In genomic region chr12:109880049-109880931, GRCh38 we compare ENCODE assay signal across 8 cellular contexts. TPM values are rescaled to one million over a fixed set of nuclear protein-coding genes. Genes with fewer than 3 reads are reported as not detected.
A peak's percentile ranks its signal among the peaks of the same experiment; 100 is the strongest.
DNase-seq lines count a peak whose midpoint lies in the region; ATAC-seq and TF ChIP-seq lines count a peak whose summit lies in the region.

TSS of gene GLTP (minus strand) at chr12:109880541. CDS start at chr12:109880374, 167 bp downstream.

- H4K20me1 ChIP-seq in DOHH2 (ENCODE audit: control insufficient read depth, insufficient read depth, low read depth, low read length) (no peaks in the 10 kb centered on the region), Karpas-422 (ENCODE audit: insufficient read depth, low read depth, low read length) (no peaks in the 10 kb centered on the region), neural cell (ENCODE audit: insufficient read depth) (no peaks in the 10 kb centered on the region)

- no peaks in the 10 kb centered on the region for H3K36me3 ChIP-seq in DOHH2 (ENCODE audit: control insufficient read depth, low read length)
- no peaks in the 10 kb centered on the region for H3K36me3 ChIP-seq in Karpas-422 (ENCODE audit: insufficient read depth, low read length)
- no peaks in the 10 kb centered on the region for H3K36me3 ChIP-seq in RWPE2 (ENCODE audit: low read depth)
- H3K36me3 ChIP-seq in neural cell (ENCODE audit: insufficient read depth, low read length) = no peaks in the 10 kb centered on the region
- H3K36me3 ChIP-seq in stomach = no peaks in the 10 kb centered on the region

- no peaks in the 10 kb centered on the region for H3K9me2 ChIP-seq in DOHH2 (replicated peaks; ENCODE audit: control insufficient read depth, low read length)
- H3K9me2 ChIP-seq in Karpas-422 (replicated peaks; ENCODE audit: insufficient read depth, low read length) = no peaks in the 10 kb centered on the region
- no peaks in the 10 kb centered on the region for H3K9me2 ChIP-seq in neural cell (ENCODE audit: insufficient read depth, low read length)

- H3K27ac ChIP-seq in DOHH2 (ENCODE audit: low read depth, low read length) = no peak within 1 kb of the TSS
- no peak within 1 kb of the TSS for H3K27ac ChIP-seq in Karpas-422 (ENCODE audit: low read length)
- H3K27ac ChIP-seq in RWPE2 (ENCODE audit: poor library complexity, severe bottlenecking) = peak within 1 kb of the TSS; percentile 47
- peak within 1 kb of the TSS; percentile 34 for H3K27ac ChIP-seq in neural cell (ENCODE audit: low read length)
- H3K27ac ChIP-seq in stomach = peak within 1 kb of the TSS; percentile 69 to 89 (median 84)

- TF ChIP-seq CTCF in DOHH2 (IDR thresholded peaks at IDR 0.05; ENCODE audit: low read depth, low read length, poor library complexity, severe bottlenecking) = no peak
- TF ChIP-seq CTCF in RWPE2 (IDR thresholded peaks at IDR 0.05; ENCODE audit: poor library complexity, severe bottlenecking) = peak; percentile 94
- TF ChIP-seq CTCF in neural cell (IDR thresholded peaks at IDR 0.05; ENCODE audit: poor library complexity, severe bottlenecking) = peak; percentile 95
- peak in 3 of 7 experiments; percentile 33 to 89 (median 48) for TF ChIP-seq CTCF in stomach (IDR thresholded peaks at IDR 0.05)

- no peak for TF ChIP-seq POLR2A in stomach (IDR thresholded peaks at IDR 0.05)

- DNase-seq in Karpas-422 (peak; percentile 95), RWPE2 (ENCODE audit: low spot score) (peak; percentile 79), fibroblast of the conjunctiva (ENCODE audit: low read depth) (peak; percentile 45), stomach (peak; percentile 91)
- DNase-seq in activated effector memory CD4-positive, alpha-beta T cell treated with Interleukin-2 at 50 U/mL for 16 hours = peak; percentile 87

- peak within 1 kb of the TSS; percentile 94 for H3K4me2 ChIP-seq in DOHH2 (ENCODE audit: low read length)
- H3K4me2 ChIP-seq in Karpas-422 (ENCODE audit: low read depth, low read length, poor library complexity, severe bottlenecking) = peak within 1 kb of the TSS; percentile 88
- peak within 1 kb of the TSS; percentile 97 for H3K4me2 ChIP-seq in neural cell (ENCODE audit: low read length)

- TF ChIP-seq EP300 in neural cell (conservative IDR thresholded peaks at IDR 0.05; ENCODE audit: poor library complexity, severe bottlenecking) (peak; percentile 45), stomach (IDR thresholded peaks at IDR 0.05) (no peak)

- peak; percentile 94 for TF ChIP-seq RAD21 in neural cell (conservative IDR thresholded peaks at IDR 0.05)

- no peaks in the 10 kb centered on the region for H3K9me3 ChIP-seq in DOHH2 (ENCODE audit: control insufficient read depth, insufficient read depth, low read length)
- no peaks in the 10 kb centered on the region for H3K9me3 ChIP-seq in Karpas-422 (ENCODE audit: low read length)
- no peaks in the 10 kb centered on the region for H3K9me3 ChIP-seq in RWPE2 (ENCODE audit: severe bottlenecking)
- H3K9me3 ChIP-seq in neural cell (ENCODE audit: low read length) = no peaks in the 10 kb centered on the region
- H3K9me3 ChIP-seq in stomach = no peaks in the 10 kb centered on the region

- H3K4me3 ChIP-seq in DOHH2 (ENCODE audit: low read length) = peak within 1 kb of the TSS; percentile 81
- peak within 1 kb of the TSS; percentile 81 for H3K4me3 ChIP-seq in Karpas-422 (ENCODE audit: low read length)
- peak within 1 kb of the TSS; percentile 98 for H3K4me3 ChIP-seq in RWPE2 (ENCODE audit: severe bottlenecking)
- peak within 1 kb of the TSS; percentile 82 for H3K4me3 ChIP-seq in neural cell (ENCODE audit: low read length)
- H3K4me3 ChIP-seq in stomach = peak within 1 kb of the TSS; percentile 66 to 80 (median 77)

- H3K79me2 ChIP-seq in DOHH2 (ENCODE audit: control insufficient read depth, low read length) (peaks cover 14% of the 10 kb centered on the region), Karpas-422 (ENCODE audit: low read length) (peaks cover 38% of the 10 kb centered on the region), neural cell (replicated peaks; ENCODE audit: insufficient read depth, low read length) (peaks cover 21% of the 10 kb centered on the region)

- no peaks in the 10 kb centered on the region for H3F3A ChIP-seq in DOHH2 (ENCODE audit: control insufficient read depth, insufficient read depth)
- no peaks in the 10 kb centered on the region for H3F3A ChIP-seq in neural cell (ENCODE audit: insufficient read depth, low read length, poor library complexity, severe bottlenecking)

- peaks cover 5% of the 10 kb centered on the region; the same call in 1 of the 2 replicates for H3K27me3 ChIP-seq in DOHH2 (ENCODE audit: control insufficient read depth, low read length)
- no peaks in the 10 kb centered on the region for H3K27me3 ChIP-seq in Karpas-422 (ENCODE audit: low read length)
- no peaks in the 10 kb centered on the region for H3K27me3 ChIP-seq in RWPE2 (ENCODE audit: insufficient read depth, poor library complexity, severe bottlenecking)
- H3K27me3 ChIP-seq in neural cell (ENCODE audit: insufficient read depth, low read depth, low read length) = no peaks in the 10 kb centered on the region
- no peaks in the 10 kb centered on the region for H3K27me3 ChIP-seq in stomach

- H3K9ac ChIP-seq in Karpas-422 (ENCODE audit: low read length) (peak within 1 kb of the TSS; percentile 86), neural cell (ENCODE audit: low read length) (peak within 1 kb of the TSS; percentile 83)

- H3K4me1 ChIP-seq in DOHH2 (ENCODE audit: control insufficient read depth, low read length) = peaks cover 46% of the 10 kb centered on the region
- H3K4me1 ChIP-seq in Karpas-422 (ENCODE audit: low read length) = peaks cover 33% of the 10 kb centered on the region
- peaks cover 26% of the 10 kb centered on the region for H3K4me1 ChIP-seq in RWPE2 (ENCODE audit: insufficient read depth, poor library complexity, severe bottlenecking)
- peaks cover 30 to 47% (median 42%) of the 10 kb centered on the region in 4 donors for H3K4me1 ChIP-seq in stomach

- H2AFZ ChIP-seq in Karpas-422 (ENCODE audit: low read length) (peak within 1 kb of the TSS; percentile 61; the same call in 1 of the 2 replicates), neural cell (ENCODE audit: low read depth, low read length) (peak within 1 kb of the TSS; percentile 78)

- WGBS in stomach, 5 donors = 0 to 1% (median 1%) methylated on average over 30 to 91 of the region's 92 CpGs

- peak; percentile 94 for ATAC-seq in GM21737 (IDR thresholded peaks at IDR 0.05; ENCODE audit: unreplicated experiment)
- peak; percentile 89 for ATAC-seq in RWPE2 (ENCODE audit: low read depth)

- intact Hi-C loops in stomach (cut with DNase I; ENCODE audit: low total_unique reads) = loop anchor here (10.0 kb wide), 1 partner anchor 75 kb away; no protein-coding TSS in a partner anchor

TF ChIP-seq in neural cell, 6 proteins besides CTCF, POLR2A, EP300 and RAD21:
- peak; percentile 75 for TF ChIP-seq MXI1 (conservative IDR thresholded peaks at IDR 0.05; ENCODE audit: poor library complexity, severe bottlenecking)
- TF ChIP-seq TAF1 (IDR thresholded peaks at IDR 0.05; ENCODE audit: low read depth) = no peak
- TF ChIP-seq EZH2 (IDR thresholded peaks at IDR 0.05; ENCODE audit: borderline replicate concordance, insufficient read depth, low read length, poor library complexity, severe bottlenecking) = no peak
- TF ChIP-seq REST (IDR thresholded peaks at IDR 0.05; ENCODE audit: borderline replicate concordance) = no peak
- peak; percentile 86 for TF ChIP-seq SMC3 (conservative IDR thresholded peaks at IDR 0.05; ENCODE audit: poor library complexity)
- peak; percentile 27 for TF ChIP-seq POLR2AphosphoS5 (IDR thresholded peaks at IDR 0.05)

RNA-seq across cellular contexts. Expression of gene GLTP, which starts in this region (rescaled TPM):
- total RNA-seq in Karpas-422 (2014; rRNA removed; shearing (Covaris generic); ENCODE audit: low replicate concordance) = 26.5 and 29.5 TPM in 2 replicates
- 18.7 and 25.0 TPM in 2 replicates for polyA plus RNA-seq in neural cell
- polyA minus RNA-seq in neural cell = 19.4 and 19.5 TPM in 2 replicates
- 10 to 100 TPM; 26.4 to 93.6 (median 60.7) TPM for total RNA-seq in stomach
- polyA plus RNA-seq in stomach = 10 to 100 TPM; 28.0 to 80.7 (median 39.6) TPM

Comparison
In these comparisons a context has a peak if more than half of its experiments do, and no peak if none do; other contexts are left out.
1. H3K27ac ChIP-seq: peak in RWPE2 (single experiment), neural cell (single experiment) and stomach (5 of 5); none in DOHH2 (single experiment) and Karpas-422 (single experiment).
2. DNase-seq: peak in every context shown above with its lines; median percentile 95 in Karpas-422; 91 in stomach; 87 in activated effector memory CD4-positive, alpha-beta T cell treated with Interleukin-2 at 50 U/mL for 16 hours; 79 in RWPE2; 45 in fibroblast of the conjunctiva.
3. Peak in every context shown above with its lines, with median percentiles within 50 percentile points of each other: H3K4me2 ChIP-seq and H3K4me3 ChIP-seq.